ENCODE assay signal across 1 cellular context in the genomic region with DNA sequence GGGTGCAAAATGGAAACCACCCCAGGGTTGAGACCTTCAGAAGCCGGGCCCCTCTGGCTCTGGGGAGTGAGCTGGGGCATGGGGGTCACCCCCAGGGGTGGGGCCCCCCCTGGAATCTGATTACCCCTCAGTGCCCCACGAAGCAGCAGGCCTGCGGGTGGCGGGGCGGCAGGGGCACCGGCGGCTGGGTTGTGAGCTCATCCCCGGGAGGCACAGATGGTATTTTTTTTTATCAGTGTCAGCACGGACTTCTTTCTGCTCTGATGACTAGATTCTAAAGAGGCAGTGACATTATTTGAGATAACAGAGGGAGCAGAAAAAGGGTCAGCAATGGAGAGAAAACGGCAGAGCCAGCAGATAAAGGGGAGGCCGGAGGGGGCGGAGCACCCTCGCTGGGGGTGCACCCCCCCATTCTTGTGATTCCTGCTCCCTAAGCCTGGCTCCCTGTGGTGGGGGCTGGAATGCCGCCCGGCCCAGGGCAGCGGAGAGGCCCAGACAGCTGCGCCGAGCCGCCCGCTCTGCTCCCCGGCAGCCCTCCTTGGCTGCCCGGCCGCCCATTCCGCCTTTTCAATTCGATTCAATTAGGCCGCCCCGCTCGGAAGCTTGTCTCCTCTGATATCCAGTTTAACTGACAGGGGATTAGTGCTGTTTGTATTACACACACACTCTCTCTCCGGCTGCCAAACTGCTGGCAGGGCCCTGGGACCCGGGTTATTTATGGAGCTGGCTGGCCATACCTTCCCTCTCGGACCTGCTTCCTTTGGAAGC.
TF ChIP-seq lines count a peak whose summit lies in the region.

No MANE protein-coding gene starts in this region.

TF ChIP-seq in K562, 482 proteins besides CTCF, POLR2A, EP300 and RAD21 (continues in another document):
- TF ChIP-seq, protein P1, sequence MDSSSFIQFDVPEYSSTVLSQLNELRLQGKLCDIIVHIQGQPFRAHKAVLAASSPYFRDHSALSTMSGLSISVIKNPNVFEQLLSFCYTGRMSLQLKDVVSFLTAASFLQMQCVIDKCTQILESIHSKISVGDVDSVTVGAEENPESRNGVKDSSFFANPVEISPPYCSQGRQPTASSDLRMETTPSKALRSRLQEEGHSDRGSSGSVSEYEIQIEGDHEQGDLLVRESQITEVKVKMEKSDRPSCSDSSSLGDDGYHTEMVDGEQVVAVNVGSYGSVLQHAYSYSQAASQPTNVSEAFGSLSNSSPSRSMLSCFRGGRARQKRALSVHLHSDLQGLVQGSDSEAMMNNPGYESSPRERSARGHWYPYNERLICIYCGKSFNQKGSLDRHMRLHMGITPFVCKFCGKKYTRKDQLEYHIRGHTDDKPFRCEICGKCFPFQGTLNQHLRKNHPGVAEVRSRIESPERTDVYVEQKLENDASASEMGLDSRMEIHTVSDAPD (CRISPR knock-in tag; IDR thresholded peaks at IDR 0.05), result no peak
- TF ChIP-seq HDAC3 (IDR thresholded peaks at IDR 0.05; ENCODE audit: borderline replicate concordance, partially characterized antibody), result no peak
- TF ChIP-seq CBX1 (IDR thresholded peaks at IDR 0.05; ENCODE audit: low read depth), result no peak
- no peak for TF ChIP-seq MIER1 (IDR thresholded peaks at IDR 0.05; ENCODE audit: low read depth)
- TF ChIP-seq RAD51 (IDR thresholded peaks at IDR 0.05; ENCODE audit: borderline replicate concordance, low read depth), result no peak
- no peak for TF ChIP-seq ARHGAP35 (IDR thresholded peaks at IDR 0.05; ENCODE audit: partially characterized antibody)
- no peak for TF ChIP-seq BCL6 (CRISPR knock-in tag; IDR thresholded peaks at IDR 0.05)
- TF ChIP-seq, protein P2, sequence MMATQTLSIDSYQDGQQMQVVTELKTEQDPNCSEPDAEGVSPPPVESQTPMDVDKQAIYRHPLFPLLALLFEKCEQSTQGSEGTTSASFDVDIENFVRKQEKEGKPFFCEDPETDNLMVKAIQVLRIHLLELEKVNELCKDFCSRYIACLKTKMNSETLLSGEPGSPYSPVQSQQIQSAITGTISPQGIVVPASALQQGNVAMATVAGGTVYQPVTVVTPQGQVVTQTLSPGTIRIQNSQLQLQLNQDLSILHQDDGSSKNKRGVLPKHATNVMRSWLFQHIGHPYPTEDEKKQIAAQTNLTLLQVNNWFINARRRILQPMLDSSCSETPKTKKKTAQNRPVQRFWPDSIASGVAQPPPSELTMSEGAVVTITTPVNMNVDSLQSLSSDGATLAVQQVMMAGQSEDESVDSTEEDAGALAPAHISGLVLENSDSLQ (IDR thresholded peaks at IDR 0.05), result peak; percentile 58; the same call in 1 of the 2 replicates
- no peak for TF ChIP-seq RFX7 (CRISPR knock-in tag; IDR thresholded peaks at IDR 0.05)
- TF ChIP-seq RBM25 (IDR thresholded peaks at IDR 0.05; ENCODE audit: low read depth, low read length, severe bottlenecking), result no peak
- TF ChIP-seq PHB (CRISPR knock-in tag; IDR thresholded peaks at IDR 0.05), result no peak
- no peak for TF ChIP-seq RBM22 (IDR thresholded peaks at IDR 0.05; ENCODE audit: low read depth, low read length, poor library complexity, severe bottlenecking)
- TF ChIP-seq SMC3 (conservative IDR thresholded peaks at IDR 0.05; ENCODE audit: insufficient read depth, low read depth, low read length), result no peak
- no peak for TF ChIP-seq RCOR1 (IDR thresholded peaks at IDR 0.05; ENCODE audit: borderline replicate concordance in 1 of 2, low read depth in 2 of 2, low read length in 2 of 2)
- TF ChIP-seq SMARCB1 (IDR thresholded peaks at IDR 0.05; ENCODE audit: insufficient read length, low read depth), result no peak
- TF ChIP-seq ARID2 (IDR thresholded peaks at IDR 0.05), result no peak
- TF ChIP-seq RBM15 (IDR thresholded peaks at IDR 0.05; ENCODE audit: insufficient read depth, low read length), result no peak
- TF ChIP-seq KAT7 (CRISPR knock-in tag; IDR thresholded peaks at IDR 0.05; ENCODE audit: borderline replicate concordance), result no peak
- TF ChIP-seq, protein P3, sequence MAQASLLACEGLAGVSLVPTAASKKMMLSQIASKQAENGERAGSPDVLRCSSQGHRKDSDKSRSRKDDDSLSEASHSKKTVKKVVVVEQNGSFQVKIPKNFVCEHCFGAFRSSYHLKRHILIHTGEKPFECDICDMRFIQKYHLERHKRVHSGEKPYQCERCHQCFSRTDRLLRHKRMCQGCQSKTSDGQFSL (CRISPR knock-in tag; IDR thresholded peaks at IDR 0.05), result peak; percentile 36; the same call in 1 of the 2 replicates
- TF ChIP-seq, protein P3 (tag; IDR thresholded peaks at IDR 0.05), result no peak
- TF ChIP-seq MEIS2 (IDR thresholded peaks at IDR 0.05; ENCODE audit: partially characterized antibody), result peak; percentile 9
- no peak for TF ChIP-seq RHOXF2B (CRISPR knock-in tag; conservative IDR thresholded peaks at IDR 0.05)
- TF ChIP-seq, protein P4, sequence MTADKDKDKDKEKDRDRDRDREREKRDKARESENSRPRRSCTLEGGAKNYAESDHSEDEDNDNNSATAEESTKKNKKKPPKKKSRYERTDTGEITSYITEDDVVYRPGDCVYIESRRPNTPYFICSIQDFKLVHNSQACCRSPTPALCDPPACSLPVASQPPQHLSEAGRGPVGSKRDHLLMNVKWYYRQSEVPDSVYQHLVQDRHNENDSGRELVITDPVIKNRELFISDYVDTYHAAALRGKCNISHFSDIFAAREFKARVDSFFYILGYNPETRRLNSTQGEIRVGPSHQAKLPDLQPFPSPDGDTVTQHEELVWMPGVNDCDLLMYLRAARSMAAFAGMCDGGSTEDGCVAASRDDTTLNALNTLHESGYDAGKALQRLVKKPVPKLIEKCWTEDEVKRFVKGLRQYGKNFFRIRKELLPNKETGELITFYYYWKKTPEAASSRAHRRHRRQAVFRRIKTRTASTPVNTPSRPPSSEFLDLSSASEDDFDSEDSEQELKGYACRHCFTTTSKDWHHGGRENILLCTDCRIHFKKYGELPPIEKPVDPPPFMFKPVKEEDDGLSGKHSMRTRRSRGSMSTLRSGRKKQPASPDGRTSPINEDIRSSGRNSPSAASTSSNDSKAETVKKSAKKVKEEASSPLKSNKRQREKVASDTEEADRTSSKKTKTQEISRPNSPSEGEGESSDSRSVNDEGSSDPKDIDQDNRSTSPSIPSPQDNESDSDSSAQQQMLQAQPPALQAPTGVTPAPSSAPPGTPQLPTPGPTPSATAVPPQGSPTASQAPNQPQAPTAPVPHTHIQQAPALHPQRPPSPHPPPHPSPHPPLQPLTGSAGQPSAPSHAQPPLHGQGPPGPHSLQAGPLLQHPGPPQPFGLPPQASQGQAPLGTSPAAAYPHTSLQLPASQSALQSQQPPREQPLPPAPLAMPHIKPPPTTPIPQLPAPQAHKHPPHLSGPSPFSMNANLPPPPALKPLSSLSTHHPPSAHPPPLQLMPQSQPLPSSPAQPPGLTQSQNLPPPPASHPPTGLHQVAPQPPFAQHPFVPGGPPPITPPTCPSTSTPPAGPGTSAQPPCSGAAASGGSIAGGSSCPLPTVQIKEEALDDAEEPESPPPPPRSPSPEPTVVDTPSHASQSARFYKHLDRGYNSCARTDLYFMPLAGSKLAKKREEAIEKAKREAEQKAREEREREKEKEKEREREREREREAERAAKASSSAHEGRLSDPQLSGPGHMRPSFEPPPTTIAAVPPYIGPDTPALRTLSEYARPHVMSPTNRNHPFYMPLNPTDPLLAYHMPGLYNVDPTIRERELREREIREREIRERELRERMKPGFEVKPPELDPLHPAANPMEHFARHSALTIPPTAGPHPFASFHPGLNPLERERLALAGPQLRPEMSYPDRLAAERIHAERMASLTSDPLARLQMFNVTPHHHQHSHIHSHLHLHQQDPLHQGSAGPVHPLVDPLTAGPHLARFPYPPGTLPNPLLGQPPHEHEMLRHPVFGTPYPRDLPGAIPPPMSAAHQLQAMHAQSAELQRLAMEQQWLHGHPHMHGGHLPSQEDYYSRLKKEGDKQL (CRISPR knock-in tag; IDR thresholded peaks at IDR 0.05; ENCODE audit: borderline replicate concordance), result no peak
- TF ChIP-seq, protein P5, sequence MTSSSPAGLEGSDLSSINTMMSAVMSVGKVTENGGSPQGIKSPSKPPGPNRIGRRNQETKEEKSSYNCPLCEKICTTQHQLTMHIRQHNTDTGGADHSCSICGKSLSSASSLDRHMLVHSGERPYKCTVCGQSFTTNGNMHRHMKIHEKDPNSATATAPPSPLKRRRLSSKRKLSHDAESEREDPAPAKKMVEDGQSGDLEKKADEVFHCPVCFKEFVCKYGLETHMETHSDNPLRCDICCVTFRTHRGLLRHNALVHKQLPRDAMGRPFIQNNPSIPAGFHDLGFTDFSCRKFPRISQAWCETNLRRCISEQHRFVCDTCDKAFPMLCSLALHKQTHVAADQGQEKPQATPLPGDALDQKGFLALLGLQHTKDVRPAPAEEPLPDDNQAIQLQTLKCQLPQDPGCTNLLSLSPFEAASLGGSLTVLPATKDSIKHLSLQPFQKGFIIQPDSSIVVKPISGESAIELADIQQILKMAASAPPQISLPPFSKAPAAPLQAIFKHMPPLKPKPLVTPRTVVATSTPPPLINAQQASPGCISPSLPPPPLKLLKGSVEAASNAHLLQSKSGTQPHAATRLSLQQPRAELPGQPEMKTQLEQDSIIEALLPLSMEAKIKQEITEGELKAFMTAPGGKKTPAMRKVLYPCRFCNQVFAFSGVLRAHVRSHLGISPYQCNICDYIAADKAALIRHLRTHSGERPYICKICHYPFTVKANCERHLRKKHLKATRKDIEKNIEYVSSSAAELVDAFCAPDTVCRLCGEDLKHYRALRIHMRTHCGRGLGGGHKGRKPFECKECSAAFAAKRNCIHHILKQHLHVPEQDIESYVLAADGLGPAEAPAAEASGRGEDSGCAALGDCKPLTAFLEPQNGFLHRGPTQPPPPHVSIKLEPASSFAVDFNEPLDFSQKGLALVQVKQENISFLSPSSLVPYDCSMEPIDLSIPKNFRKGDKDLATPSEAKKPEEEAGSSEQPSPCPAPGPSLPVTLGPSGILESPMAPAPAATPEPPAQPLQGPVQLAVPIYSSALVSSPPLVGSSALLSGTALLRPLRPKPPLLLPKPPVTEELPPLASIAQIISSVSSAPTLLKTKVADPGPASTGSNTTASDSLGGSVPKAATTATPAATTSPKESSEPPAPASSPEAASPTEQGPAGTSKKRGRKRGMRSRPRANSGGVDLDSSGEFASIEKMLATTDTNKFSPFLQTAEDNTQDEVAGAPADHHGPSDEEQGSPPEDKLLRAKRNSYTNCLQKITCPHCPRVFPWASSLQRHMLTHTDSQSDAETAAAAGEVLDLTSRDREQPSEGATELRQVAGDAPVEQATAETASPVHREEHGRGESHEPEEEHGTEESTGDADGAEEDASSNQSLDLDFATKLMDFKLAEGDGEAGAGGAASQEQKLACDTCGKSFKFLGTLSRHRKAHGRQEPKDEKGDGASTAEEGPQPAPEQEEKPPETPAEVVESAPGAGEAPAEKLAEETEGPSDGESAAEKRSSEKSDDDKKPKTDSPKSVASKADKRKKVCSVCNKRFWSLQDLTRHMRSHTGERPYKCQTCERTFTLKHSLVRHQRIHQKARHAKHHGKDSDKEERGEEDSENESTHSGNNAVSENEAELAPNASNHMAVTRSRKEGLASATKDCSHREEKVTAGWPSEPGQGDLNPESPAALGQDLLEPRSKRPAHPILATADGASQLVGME (CRISPR knock-in tag; IDR thresholded peaks at IDR 0.05), result no peak
- no peak for TF ChIP-seq ZNF253 (CRISPR knock-in tag; conservative IDR thresholded peaks at IDR 0.05)
- TF ChIP-seq, protein P6, sequence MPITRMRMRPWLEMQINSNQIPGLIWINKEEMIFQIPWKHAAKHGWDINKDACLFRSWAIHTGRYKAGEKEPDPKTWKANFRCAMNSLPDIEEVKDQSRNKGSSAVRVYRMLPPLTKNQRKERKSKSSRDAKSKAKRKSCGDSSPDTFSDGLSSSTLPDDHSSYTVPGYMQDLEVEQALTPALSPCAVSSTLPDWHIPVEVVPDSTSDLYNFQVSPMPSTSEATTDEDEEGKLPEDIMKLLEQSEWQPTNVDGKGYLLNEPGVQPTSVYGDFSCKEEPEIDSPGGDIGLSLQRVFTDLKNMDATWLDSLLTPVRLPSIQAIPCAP (CRISPR knock-in tag; IDR thresholded peaks at IDR 0.05; ENCODE audit: borderline replicate concordance), result no peak
- no peak for TF ChIP-seq HNRNPK (IDR thresholded peaks at IDR 0.05; ENCODE audit: low read depth, low read length, poor library complexity, severe bottlenecking)
- no peak for TF ChIP-seq HSF4 (CRISPR knock-in tag; IDR thresholded peaks at IDR 0.05; ENCODE audit: borderline replicate concordance)
- TF ChIP-seq, protein P7, sequence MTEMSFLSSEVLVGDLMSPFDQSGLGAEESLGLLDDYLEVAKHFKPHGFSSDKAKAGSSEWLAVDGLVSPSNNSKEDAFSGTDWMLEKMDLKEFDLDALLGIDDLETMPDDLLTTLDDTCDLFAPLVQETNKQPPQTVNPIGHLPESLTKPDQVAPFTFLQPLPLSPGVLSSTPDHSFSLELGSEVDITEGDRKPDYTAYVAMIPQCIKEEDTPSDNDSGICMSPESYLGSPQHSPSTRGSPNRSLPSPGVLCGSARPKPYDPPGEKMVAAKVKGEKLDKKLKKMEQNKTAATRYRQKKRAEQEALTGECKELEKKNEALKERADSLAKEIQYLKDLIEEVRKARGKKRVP (CRISPR knock-in tag; IDR thresholded peaks at IDR 0.05), result no peak
- no peak for TF ChIP-seq CEBPG (CRISPR knock-in tag; IDR thresholded peaks at IDR 0.05)
- TF ChIP-seq CEBPG (tag; conservative IDR thresholded peaks at IDR 0.05 in 1 of 2, IDR thresholded peaks at IDR 0.05 in 1 of 2), result no peak
- TF ChIP-seq, protein P8, sequence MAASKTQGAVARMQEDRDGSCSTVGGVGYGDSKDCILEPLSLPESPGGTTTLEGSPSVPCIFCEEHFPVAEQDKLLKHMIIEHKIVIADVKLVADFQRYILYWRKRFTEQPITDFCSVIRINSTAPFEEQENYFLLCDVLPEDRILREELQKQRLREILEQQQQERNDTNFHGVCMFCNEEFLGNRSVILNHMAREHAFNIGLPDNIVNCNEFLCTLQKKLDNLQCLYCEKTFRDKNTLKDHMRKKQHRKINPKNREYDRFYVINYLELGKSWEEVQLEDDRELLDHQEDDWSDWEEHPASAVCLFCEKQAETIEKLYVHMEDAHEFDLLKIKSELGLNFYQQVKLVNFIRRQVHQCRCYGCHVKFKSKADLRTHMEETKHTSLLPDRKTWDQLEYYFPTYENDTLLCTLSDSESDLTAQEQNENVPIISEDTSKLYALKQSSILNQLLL (CRISPR knock-in tag; IDR thresholded peaks at IDR 0.05; ENCODE audit: borderline replicate concordance), result no peak
- no peak for TF ChIP-seq BACH1 (tag; IDR thresholded peaks at IDR 0.05)
- TF ChIP-seq HNRNPH1 (optimal IDR thresholded peaks at IDR 0.05; ENCODE audit: low read depth, low read length), result no peak
- no peak for TF ChIP-seq MAFF (IDR thresholded peaks at IDR 0.05; ENCODE audit: low read length)
